10 cellular contexts compared by ENCODE assay signal in genomic region chr11:90434858-90435257, GRCh38.
DNase-seq lines count a peak whose midpoint lies in the region; FAIRE-seq and TF ChIP-seq lines count a peak whose summit lies in the region.
"Had no signal": no experiment of that assay in that cellular context is flagged by ENCODE, and none has a peak within 500 bp of the region (broad histone marks: within the 10 kb centered on the region; RNA-seq: fewer than 3 reads in every experiment).

No MANE protein-coding gene starts in this region.

- no peaks in the 10 kb centered on the region for H3K9me3 Mint-ChIP-seq in CD4-positive, alpha-beta memory T cell

- no peaks in the 10 kb centered on the region for H3K27me3 Mint-ChIP-seq in CD4-positive, alpha-beta memory T cell

- no peaks in the 10 kb centered on the region for H3K27me3 ChIP-seq in WERI-Rb-1 (ENCODE audit: insufficient read depth, low read depth, severe bottlenecking)
- H3K27me3 ChIP-seq in CD4-positive, alpha-beta memory T cell (ENCODE audit: insufficient read depth, low read length) = no peaks in the 10 kb centered on the region
- H3K27me3 ChIP-seq: colonic mucosa had no signal

- FAIRE-seq in GM12891 (lab: Jason Lieb, UNC) = no peak

- H3K4me3 ChIP-seq in WERI-Rb-1 (ENCODE audit: low read depth, low read length) = no peak overlapping the region
- no peak overlapping the region for H3K4me3 ChIP-seq in CD4-positive, alpha-beta memory T cell (ENCODE audit: low read length in 2 of 2)
- H3K4me3 ChIP-seq: colonic mucosa, SK-N-MC had no signal

- POLR2A ChIA-PET in CD4-positive, alpha-beta memory T cell (lab: Charles Lee; ENCODE audit: partially characterized antibody) = no interaction called here

- peaks cover 0 to 1% (median 0%) of the 10 kb centered on the region in 4 donors for H3K4me1 Mint-ChIP-seq in CD4-positive, alpha-beta memory T cell

- peak; percentile 82 for DNase-seq in DMS53 (lab: John Stamatoyannopoulos, UW)
- peak; percentile 34 for DNase-seq in WERI-Rb-1
- peak; percentile 29 for DNase-seq in medulla oblongata (ENCODE audit: extremely low spot score)
- no peak for DNase-seq in cerebellum (ENCODE audit: low spot score)
- no peak for DNase-seq in GM12891 (ENCODE audit: insufficient read length, low spot score)
- no peak for DNase-seq in activated CD4-positive, alpha-beta T cell treated with anti-CD3 and anti-CD28 coated beads for 4 hours
- no peak for DNase-seq in CD4-positive, alpha-beta memory T cell
- DNase-seq: colonic mucosa had no signal

- no peak overlapping the region for H3K4me3 Mint-ChIP-seq in CD4-positive, alpha-beta memory T cell

- CTCF ChIA-PET in CD4-positive, alpha-beta memory T cell (lab: Charles Lee; ENCODE audit: partially characterized antibody) = no interaction called here

- no peaks in the 10 kb centered on the region for H3K36me3 ChIP-seq in WERI-Rb-1
- H3K36me3 ChIP-seq in CD4-positive, alpha-beta memory T cell (ENCODE audit: insufficient read depth, low read length) = no peaks in the 10 kb centered on the region
- H3K36me3 ChIP-seq: colonic mucosa had no signal

- H3K9me3 ChIP-seq in WERI-Rb-1 (ENCODE audit: severe bottlenecking) = no peaks in the 10 kb centered on the region
- no peaks in the 10 kb centered on the region for H3K9me3 ChIP-seq in CD4-positive, alpha-beta memory T cell (ENCODE audit: control insufficient read depth in 1 of 2, low read length in 2 of 2)
- H3K9me3 ChIP-seq: colonic mucosa had no signal

- no peaks in the 10 kb centered on the region for H3K36me3 Mint-ChIP-seq in CD4-positive, alpha-beta memory T cell

- TF ChIP-seq POLR2A in GM12891 (IDR thresholded peaks at IDR 0.05; ENCODE audit: low read depth, low read length) = no peak

- intact Hi-C loops in CD4-positive, alpha-beta memory T cell (cut with micrococcal nuclease) = no loop called here

- H3K27ac ChIP-seq in WERI-Rb-1 = no peak overlapping the region
- no peak overlapping the region for H3K27ac ChIP-seq in CD4-positive, alpha-beta memory T cell (ENCODE audit: low read depth, low read length)
- H3K27ac ChIP-seq: colonic mucosa, SK-N-MC had no signal

- no peaks in the 10 kb centered on the region for H3K4me1 ChIP-seq in CD4-positive, alpha-beta memory T cell (ENCODE audit: insufficient read depth, low read length)
- H3K4me1 ChIP-seq: colonic mucosa had no signal

- no peak overlapping the region for H3K27ac Mint-ChIP-seq in CD4-positive, alpha-beta memory T cell

- TF ChIP-seq CTCF in LNCAP (IDR thresholded peaks at IDR 0.05) = peak; percentile 58
- peak; percentile 46 for TF ChIP-seq CTCF in WERI-Rb-1 (IDR thresholded peaks at IDR 0.05; ENCODE audit: low read depth, low read length)

TF ChIP-seq in GM12891, 5 proteins besides CTCF, POLR2A, EP300 and RAD21:
- no peak for TF ChIP-seq POU2F2 (IDR thresholded peaks at IDR 0.05; ENCODE audit: low read depth, low read length)
- TF ChIP-seq POLR2AphosphoS5 (IDR thresholded peaks at IDR 0.05; ENCODE audit: low read depth, low read length) = no peak
- no peak for TF ChIP-seq PAX5 (IDR thresholded peaks at IDR 0.05; ENCODE audit: insufficient read depth, low read length, severe bottlenecking)
- TF ChIP-seq TAF1 (IDR thresholded peaks at IDR 0.05; ENCODE audit: low read depth, low read length) = no peak
- TF ChIP-seq SPI1 (IDR thresholded peaks at IDR 0.05; ENCODE audit: low read depth, low read length) = no peak
TF ChIP-seq in GM12891: peak in this region for 0.

Comparison
In these comparisons a context has a peak if more than half of its experiments do, and no peak if none do; other contexts are left out.
1. DNase-seq: peak in DMS53 (single experiment), WERI-Rb-1 (single experiment) and medulla oblongata (single experiment); none in cerebellum (single experiment), GM12891 (single experiment), activated CD4-positive, alpha-beta T cell treated with anti-CD3 and anti-CD28 coated beads for 4 hours (0 of 2) and CD4-positive, alpha-beta memory T cell (0 of 5).